In the genomic region with DNA sequence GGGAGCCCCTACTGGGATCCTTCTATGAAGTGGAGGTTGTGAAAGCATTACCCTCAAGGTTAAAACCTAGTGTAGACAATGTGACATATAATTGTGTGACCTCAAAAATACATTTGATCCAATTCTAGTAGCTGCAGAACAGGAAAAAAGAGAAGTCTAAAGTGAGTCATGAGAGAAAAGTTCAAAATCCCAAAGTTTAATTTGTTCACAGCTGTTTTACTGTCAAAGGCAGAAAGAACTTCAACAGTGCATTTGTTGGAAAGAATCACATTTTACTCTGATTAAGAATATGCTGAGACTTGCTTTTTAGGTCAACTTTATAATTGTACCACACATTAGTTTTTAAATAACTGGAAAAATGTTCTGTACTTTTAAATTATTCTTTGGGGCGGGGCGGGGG, we compare ENCODE assay signal across 31 cellular contexts.
"Had no signal": no experiment of that assay in that cellular context is flagged by ENCODE, and none has a peak within 500 bp of the region (broad histone marks: within the 10 kb centered on the region; RNA-seq: fewer than 3 reads in every experiment).

No MANE protein-coding gene starts in this region.

- H3K4me1 ChIP-seq: Peyer's patch, SJSA1 had no signal

- H3K36me3 ChIP-seq: brain microvascular endothelial cell, Peyer's patch, SJSA1 had no signal

- ATAC-seq: activated naive CD8-positive, alpha-beta T cell treated with anti-CD3 and anti-CD28 coated beads, Interleukin-2, amount 50 U/mL, for 24 hours; activated T-cell treated with anti-CD3 and anti-CD28 coated beads, Interleukin-2, amount 50 U/mL, for 4 hours; PC-3; SK-N-SH treated with all-trans-retinoic acid at 6 μM for 48 hours had no signal

- H3K9me3 ChIP-seq: Peyer's patch, SJSA1 had no signal

- H3K27ac ChIP-seq: brain microvascular endothelial cell, KMS-11, Peyer's patch, SJSA1 had no signal

- DNase-seq: activated CD4-positive, alpha-beta memory T cell treated with anti-CD3 and anti-CD28 coated beads for 36 hours; activated CD4-positive, alpha-beta T cell treated with anti-CD3 and anti-CD28 coated beads, Interleukin-2, amount 50 U/mL, for 1 hour; activated CD8-positive, alpha-beta memory T cell treated with anti-CD3 and anti-CD28 coated beads, Interleukin-2, amount 50 U/mL, for 4 hours; activated naive CD4-positive, alpha-beta T cell treated with anti-CD3 and anti-CD28 coated beads, Interleukin-2, amount 10 ng/mL, durations not matched to agents 7 days and 5 days; activated naive CD8-positive, alpha-beta T cell treated with anti-CD3 and anti-CD28 coated beads, Interleukin-2, amount 50 U/mL, for 24 hours; activated T-cell treated with anti-CD3 and anti-CD28 coated beads for 4 hours; activated T-cell treated with anti-CD3 and anti-CD28 coated beads, Interleukin-2, amount 50 U/mL, for 4 hours; amniotic stem cell; aorta; brain microvascular endothelial cell; NCI-H1092 treated with DMSO at 0.1 percent for 48 hours; NCI-H1417; NCI-H146; NCI-H187; NCI-H2029 treated with DMSO at 0.1 percent for 48 hours; NCI-H2107; NCI-H2171; NCI-H510A; NCI-H526; NCI-H748 treated with DMSO at 0.1 percent for 48 hours; NK-92 treated with Interleukin-12 subunit alpha and Interleukin-12 subunit beta, amount 100 ng/mL, for 24 hours; PC-3; Peyer's patch; RPMI8226; SHP77 treated with DMSO at 0.1 percent for 48 hours; T-helper 1 cell; T-helper 2 cell; T-helper 9 cell had no signal

- H3K4me3 ChIP-seq: Peyer's patch, SJSA1 had no signal

- H3K27me3 ChIP-seq: brain microvascular endothelial cell, Peyer's patch, SJSA1 had no signal
